8 cellular contexts compared by ENCODE assay signal in the genomic region with DNA sequence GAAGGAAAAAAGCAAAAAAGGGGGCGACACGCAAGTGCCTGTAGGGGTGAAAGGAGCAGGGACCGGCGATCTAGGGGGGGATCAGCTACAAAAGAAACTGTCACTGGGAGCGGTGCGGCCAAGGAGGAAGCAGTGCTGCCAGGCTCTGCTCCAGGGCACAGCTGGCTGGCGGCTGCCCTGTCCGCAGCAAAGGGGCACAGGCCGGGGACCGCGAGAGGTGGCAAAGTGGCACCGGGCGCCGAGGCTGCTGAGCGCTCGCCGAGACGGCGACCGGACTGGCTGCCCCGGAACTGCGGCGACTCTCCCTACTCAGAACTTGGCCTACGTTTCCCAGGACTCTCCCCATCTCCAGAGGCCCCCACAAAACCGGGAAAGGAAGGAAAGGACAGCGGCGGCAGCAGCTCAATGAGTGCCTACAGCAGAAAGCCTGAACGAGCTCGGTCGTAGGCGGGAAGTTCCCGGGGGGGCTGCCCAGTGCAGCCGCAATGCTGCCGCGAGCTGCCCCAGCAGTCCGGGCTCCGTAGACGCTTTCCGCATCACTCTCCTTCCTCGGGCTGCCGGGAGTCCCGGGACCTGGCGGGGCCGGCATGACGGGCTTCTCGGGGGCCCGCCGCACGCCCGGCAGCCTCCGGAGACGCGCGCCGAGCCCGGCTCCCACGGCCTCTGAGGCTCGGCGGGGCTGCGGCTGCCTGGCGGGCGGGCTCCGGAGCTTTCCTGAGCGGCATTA.
DNase-seq lines count a peak whose midpoint lies in the region; ATAC-seq and TF ChIP-seq lines count a peak whose summit lies in the region.

No MANE protein-coding gene starts in this region.

- in situ Hi-C loops in astrocyte of the spinal cord (cut with HindIII; ENCODE audit: low sequenced_read_pairs): no loop called here
- in situ Hi-C loops in KBM-7 (cut with MboI; ENCODE audit: low pct_unique_long_range_greater_than_20kb, low sequenced_read_pairs): no loop called here

- peak overlapping the region; percentile 87 for H3K4me2 ChIP-seq in BLaER1

- peak; percentile 72 for DNase-seq in SW480 (ENCODE audit: low spot score)
- DNase-seq in astrocyte of the spinal cord (ENCODE audit: low read depth, low spot score): peak; percentile 37
- no peak for DNase-seq in skeletal muscle cell (ENCODE audit: low read depth)
- DNase-seq in KBM-7: no peak

- peaks cover 53% of the 10 kb centered on the region for H4K20me1 ChIP-seq in BLaER1

- H3K36me3 ChIP-seq in BLaER1 (no peaks in the 10 kb centered on the region), iPS-15b (ENCODE audit: control insufficient read depth, insufficient read depth, low read length) (no peaks in the 10 kb centered on the region)

- H3K4me1 ChIP-seq in BLaER1 (peaks cover 25% of the 10 kb centered on the region), iPS-15b (ENCODE audit: control insufficient read depth, insufficient read depth, low read length) (no peaks in the 10 kb centered on the region)

- peaks cover 56% of the 10 kb centered on the region for H3K27me3 ChIP-seq in BLaER1
- H3K27me3 ChIP-seq in iPS-15b (ENCODE audit: control insufficient read depth, insufficient read depth, low read length): peaks cover 89% of the 10 kb centered on the region

- TF ChIP-seq CTCF in astrocyte of the spinal cord (IDR thresholded peaks at IDR 0.05; ENCODE audit: low read depth, low read length): no peak

- H3K9me3 ChIP-seq in BLaER1 (no peaks in the 10 kb centered on the region), iPS-15b (ENCODE audit: control insufficient read depth, insufficient read depth, low read length) (no peaks in the 10 kb centered on the region)

- H3K4me3 ChIP-seq in BLaER1: peak overlapping the region; percentile 72
- peak overlapping the region; percentile 59 for H3K4me3 ChIP-seq in astrocyte of the spinal cord (ENCODE audit: low read depth, low read length)
- peak overlapping the region; percentile 64 for H3K4me3 ChIP-seq in iPS-15b (ENCODE audit: low read depth, low read length)
- peak overlapping the region; percentile 90 for H3K4me3 ChIP-seq in skeletal muscle cell (ENCODE audit: low read depth, low read length)

- ATAC-seq in GM19043 (IDR thresholded peaks at IDR 0.05; ENCODE audit: low read depth, unreplicated experiment) (peak; percentile 6), HG03196 (IDR thresholded peaks at IDR 0.05; ENCODE audit: unreplicated experiment) (peak; percentile 25)

- peak overlapping the region; percentile 81 for H3K9ac ChIP-seq in BLaER1
- no peak overlapping the region for H3K9ac ChIP-seq in iPS-15b (ENCODE audit: low read depth, low read length)

- H3K27ac ChIP-seq in BLaER1: peak overlapping the region; percentile 16; the same call in 1 of the 2 replicates

Comparison
In these comparisons a context has a peak if more than half of its experiments do, and no peak if none do; other contexts are left out.
1. DNase-seq: peak in SW480 (single experiment) and astrocyte of the spinal cord (single experiment); none in skeletal muscle cell (single experiment) and KBM-7 (single experiment).
2. Peak in every context shown above with its lines, with median percentiles within 50 percentile points of each other: H3K4me3 ChIP-seq.